Comparison of ENCODE assay signal across 8 cellular contexts in genomic region chr2:234446404-234447076, GRCh38. TPM values are rescaled to one million over a fixed set of nuclear protein-coding genes. Genes with fewer than 3 reads are reported as not detected.
DNase-seq lines count a peak whose midpoint lies in the region; ATAC-seq, FAIRE-seq and TF ChIP-seq lines count a peak whose summit lies in the region.

No MANE protein-coding gene starts in this region.

- H3K27ac ChIP-seq in endothelial cell of umbilical vein (ENCODE audit: insufficient read depth, low read depth, low read length), result peak overlapping the region; percentile 2

- no peaks in the 10 kb centered on the region for H3K9me1 ChIP-seq in endothelial cell of umbilical vein (replicated peaks; ENCODE audit: control insufficient read depth, extremely low read depth, insufficient read depth, low read length)

- peaks cover 26% of the 10 kb centered on the region for H3K4me1 ChIP-seq in endothelial cell of umbilical vein (ENCODE audit: control insufficient read depth, extremely low read depth, insufficient read depth, low read length)

- ATAC-seq in GM19351 (IDR thresholded peaks at IDR 0.05; ENCODE audit: unreplicated experiment) (peak; percentile 94), HG03378 (IDR thresholded peaks at IDR 0.05; ENCODE audit: unreplicated experiment) (peak; percentile 79), sciatic nerve (peak; percentile 93)

- peak overlapping the region; percentile 30 for H2AFZ ChIP-seq in endothelial cell of umbilical vein (ENCODE audit: low read depth, low read length)

- H3K79me2 ChIP-seq in endothelial cell of umbilical vein (ENCODE audit: control insufficient read depth, insufficient read depth, low read length), result no peaks in the 10 kb centered on the region

- dilution Hi-C loops in endothelial cell of umbilical vein (cut with MboI; ENCODE audit: extremely low pct_ligation_motif_present, low sequenced_read_pairs), result no loop called here

- BruUV-seq in endothelial cell of umbilical vein (replicated peaks; lab: Mats Ljungman, UMichigan), result no TSS peak

- H3K27me3 ChIP-seq in endothelial cell of umbilical vein (ENCODE audit: control insufficient read depth in 2 of 2, insufficient read depth in 2 of 2, low read length in 2 of 2), result no peaks in the 10 kb centered on the region

- POLR2A ChIA-PET in endothelial cell of umbilical vein (lab: Charles Lee), result no interaction called here

- peak; percentile 48 to 68 for DNase-seq in activated CD4-positive, alpha-beta T cell treated with anti-CD3 and anti-CD28 coated beads, Interleukin-2, amount 50 U/mL, for 24 hours (ENCODE audit: low read depth in 1 of 2, low spot score in 1 of 2)
- DNase-seq in endothelial cell of umbilical vein (ENCODE audit: low read depth, low spot score), result peak; percentile 52
- DNase-seq in sciatic nerve (ENCODE audit: low spot score), result no peak
- no peak for DNase-seq in DMS79 (lab: John Stamatoyannopoulos, UW)
- no peak for DNase-seq in H54 (ENCODE audit: insufficient read length, low spot score)
- no peak for DNase-seq in NCI-H2029 (lab: John Stamatoyannopoulos, UW)

- intact Hi-C loops in endothelial cell of umbilical vein (cut with micrococcal nuclease), result loop anchor here (2.0 to 5.0 kb wide), 3 partner anchors 42 to 199 kb away; no protein-coding TSS in a partner anchor
- intact Hi-C loops in sciatic nerve (cut with DNase I), result no loop called here

- no peak for TF ChIP-seq CTCF in endothelial cell of umbilical vein (IDR thresholded peaks at IDR 0.05; ENCODE audit: extremely low read depth in 1 of 2, insufficient read depth in 1 of 2, low read depth in 1 of 2, low read length in 2 of 2)

- no peak overlapping the region for H3K4me2 ChIP-seq in endothelial cell of umbilical vein (ENCODE audit: insufficient read depth, low read length)

- H3K9ac ChIP-seq in endothelial cell of umbilical vein (replicated peaks; ENCODE audit: extremely low read depth, insufficient read depth, low read length), result no peak overlapping the region

- no peaks in the 10 kb centered on the region for H4K20me1 ChIP-seq in endothelial cell of umbilical vein (replicated peaks; ENCODE audit: control insufficient read depth, extremely low read depth, insufficient read depth, low read length)

- TF ChIP-seq POLR2A in endothelial cell of umbilical vein (IDR thresholded peaks at IDR 0.05; ENCODE audit: low read depth, low read length) (no peak), H54 (IDR thresholded peaks at IDR 0.05; ENCODE audit: low read depth, low read length) (no peak)

- no peaks in the 10 kb centered on the region for H3K36me3 ChIP-seq in endothelial cell of umbilical vein (ENCODE audit: control insufficient read depth in 2 of 2, extremely low read depth in 1 of 2, insufficient read depth in 2 of 2, low read length in 2 of 2)

- FAIRE-seq in endothelial cell of umbilical vein (lab: Jason Lieb, UNC) (peak; percentile 94), H54 (lab: Jason Lieb, UNC) (no peak)

- no peaks in the 10 kb centered on the region for H3K9me3 ChIP-seq in endothelial cell of umbilical vein (replicated peaks; ENCODE audit: control insufficient read depth, insufficient read depth, low read length)

- H3K4me3 ChIP-seq in endothelial cell of umbilical vein (replicated peaks in 1 of 3; ENCODE audit: insufficient read depth in 1 of 3, low read depth in 1 of 3, low read length in 3 of 3), result no peak overlapping the region

- CTCF ChIA-PET in endothelial cell of umbilical vein (lab: Charles Lee), result interaction anchor here (0.8 to 1.5 kb wide), 4 partner anchors 9 to 51 kb away, joined by 3 to 5 read pairs (median 4); partner anchors contain the start of gene ARL4C

TF ChIP-seq in endothelial cell of umbilical vein, 7 proteins besides CTCF, POLR2A, EP300 and RAD21:
- TF ChIP-seq POLR2AphosphoS5 (IDR thresholded peaks at IDR 0.05; ENCODE audit: insufficient read depth, low read depth, low read length) (peak; percentile 51), JUN (IDR thresholded peaks at IDR 0.05; ENCODE audit: borderline replicate concordance, insufficient read depth, insufficient read length, low read depth) (no peak)

RNA-seq across cellular contexts. Expression of gene ARL4C, which starts 50.3 kb away (rescaled TPM):
- total RNA-seq in endothelial cell of umbilical vein (8.3 and 10.5 TPM in 2 replicates), sciatic nerve (10.7 TPM)
- 4.7 and 5.5 TPM in 2 replicates for polyA plus RNA-seq in endothelial cell of umbilical vein
- 3.9 and 4.9 TPM in 2 replicates for polyA plus RNA-seq in endothelial cell of umbilical vein (2011; cell fraction: cytosol; rRNA removed)
- polyA plus RNA-seq in endothelial cell of umbilical vein (2011; cell fraction: nucleus; rRNA removed), result 4.9 and 5.7 TPM in 2 replicates
- 10.0 and 11.3 TPM in 2 replicates for polyA plus RNA-seq in endothelial cell of umbilical vein (2012)
- 6.0 and 6.1 TPM in 2 replicates for polyA minus RNA-seq in endothelial cell of umbilical vein
- polyA minus RNA-seq in endothelial cell of umbilical vein (2011; cell fraction: cytosol; rRNA and poly(A)+ RNA removed), result not detected
- polyA minus RNA-seq in endothelial cell of umbilical vein (2011; cell fraction: nucleus; rRNA and poly(A)+ RNA removed), result 5.5 and 6.3 TPM in 2 replicates

Comparison
In these comparisons a context has a peak if more than half of its experiments do, and no peak if none do; other contexts are left out.
1. DNase-seq: peak in activated CD4-positive, alpha-beta T cell treated with anti-CD3 and anti-CD28 coated beads, Interleukin-2, amount 50 U/mL, for 24 hours (2 of 2) and endothelial cell of umbilical vein (single experiment); none in sciatic nerve (single experiment), DMS79 (single experiment), H54 (single experiment) and NCI-H2029 (single experiment).
2. Peak in every context shown above with its lines, with median percentiles within 50 percentile points of each other: ATAC-seq.